8 cellular contexts compared by ENCODE assay signal in the genomic region with DNA sequence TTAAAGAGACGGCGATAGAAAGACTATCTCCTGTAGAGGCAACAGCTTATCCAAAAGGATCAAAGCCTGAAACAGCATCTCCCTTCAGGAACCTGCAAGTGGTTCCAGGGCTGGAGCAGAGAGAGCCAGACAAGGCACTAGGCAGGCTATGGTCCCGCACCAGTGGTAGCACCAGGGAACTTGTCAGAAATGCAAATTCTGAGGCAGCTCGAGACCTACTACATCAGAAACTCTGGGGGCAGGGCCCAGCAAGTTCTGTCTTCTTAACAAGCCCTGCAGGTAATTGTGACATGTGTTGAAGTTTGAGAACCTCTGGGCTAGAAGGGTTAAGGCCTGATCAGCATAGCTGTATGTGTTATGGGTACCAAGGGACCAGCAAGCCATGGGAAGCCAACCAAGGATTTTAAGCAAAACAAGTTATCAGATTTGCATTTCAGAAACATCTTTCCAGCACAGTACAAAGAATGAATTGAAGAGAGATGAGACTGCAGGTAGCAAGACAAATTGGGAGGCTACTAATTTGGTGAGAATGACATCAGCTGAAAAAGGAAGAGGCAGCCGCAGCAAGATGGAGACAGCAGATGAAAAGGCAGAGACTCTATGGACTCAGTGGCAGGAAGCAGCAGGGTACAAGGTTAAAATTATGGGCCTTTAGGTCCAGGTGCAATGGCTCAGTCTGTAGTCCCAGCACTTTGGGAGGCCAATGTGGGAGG.
DNase-seq lines count a peak whose midpoint lies in the region; ATAC-seq and TF ChIP-seq lines count a peak whose summit lies in the region.

No MANE protein-coding gene starts in this region.

- H3K9me3 Mint-ChIP-seq in activated naive CD4-positive, alpha-beta T cell treated with anti-CD3 and anti-CD28 coated beads, Interleukin-2, amount 50 U/mL, for 72 hours = no peaks in the 10 kb centered on the region
- peaks cover 3% of the 10 kb centered on the region for H3K9me3 Mint-ChIP-seq in activated naive CD4-positive, alpha-beta T cell treated with anti-CD3 and anti-CD28 coated beads, Interleukin-2, amount 10 ng/mL, durations not matched to agents 7 days and 5 days
- H3K9me3 Mint-ChIP-seq in T-helper 1 cell treated with Interleukin-12 subunit alpha and Interleukin-12 subunit beta and Interleukin-4 antibody, amounts not matched to agents 30 μg/mL and 1 μg/mL, for 36 hours = peaks cover 8% of the 10 kb centered on the region

- intact Hi-C loops in vagina (cut with DNase I) = no loop called here

- peak; percentile 14 to 30 for ATAC-seq in activated naive CD4-positive, alpha-beta T cell treated with anti-CD3 and anti-CD28 coated beads, Interleukin-2, amount 50 U/mL, for 72 hours
- ATAC-seq in HG02938 (IDR thresholded peaks at IDR 0.05; ENCODE audit: unreplicated experiment) = peak; percentile 97

- no peak for TF ChIP-seq POLR2A in vagina (IDR thresholded peaks at IDR 0.05)

- no peak for TF ChIP-seq CTCF in vagina (IDR thresholded peaks at IDR 0.05)

- peaks cover 0 to 15% of the 10 kb centered on the region in 2 donors for H3K36me3 Mint-ChIP-seq in activated naive CD4-positive, alpha-beta T cell treated with anti-CD3 and anti-CD28 coated beads, Interleukin-2, amount 50 U/mL, for 72 hours
- peaks cover 2% of the 10 kb centered on the region for H3K36me3 Mint-ChIP-seq in activated naive CD4-positive, alpha-beta T cell treated with anti-CD3 and anti-CD28 coated beads, Interleukin-2, amount 10 ng/mL, durations not matched to agents 7 days and 5 days
- H3K36me3 Mint-ChIP-seq in T-helper 1 cell treated with Interleukin-12 subunit alpha and Interleukin-12 subunit beta and Interleukin-4 antibody, amounts not matched to agents 30 μg/mL and 1 μg/mL, for 36 hours (ENCODE audit: low read depth) = peaks cover 11% of the 10 kb centered on the region

- peaks cover 66% of the 10 kb centered on the region for H3K4me1 ChIP-seq in vagina

- no peak overlapping the region for H3K4me3 ChIP-seq in vagina

- no peak for DNase-seq in activated naive CD4-positive, alpha-beta T cell treated with anti-CD3 and anti-CD28 coated beads, Interleukin-2, amount 50 U/mL, for 72 hours (ENCODE audit: low spot score in 2 of 2)
- DNase-seq in activated naive CD4-positive, alpha-beta T cell treated with anti-CD3 and anti-CD28 coated beads, Interleukin-2, amount 10 ng/mL, durations not matched to agents 7 days and 5 days = no peak
- DNase-seq in vagina (ENCODE audit: extremely low spot score in 2 of 2) = no peak
- no peak for DNase-seq in NCI-H2029 (lab: John Stamatoyannopoulos, UW)
- no peak for DNase-seq in NCI-H1930 (lab: John Stamatoyannopoulos, UW)
- DNase-seq in NCI-H748 treated with DMSO at 0.1 percent for 48 hours (lab: John Stamatoyannopoulos, UW) = no peak

- H3K27ac Mint-ChIP-seq in activated naive CD4-positive, alpha-beta T cell treated with anti-CD3 and anti-CD28 coated beads, Interleukin-2, amount 50 U/mL, for 72 hours = peak overlapping the region; percentile 0 to 62
- no peak overlapping the region for H3K27ac Mint-ChIP-seq in activated naive CD4-positive, alpha-beta T cell treated with anti-CD3 and anti-CD28 coated beads, Interleukin-2, amount 10 ng/mL, durations not matched to agents 7 days and 5 days
- H3K27ac Mint-ChIP-seq in T-helper 1 cell treated with Interleukin-12 subunit alpha and Interleukin-12 subunit beta and Interleukin-4 antibody, amounts not matched to agents 30 μg/mL and 1 μg/mL, for 36 hours = peak overlapping the region; percentile 65

- H3K27me3 ChIP-seq in vagina = no peaks in the 10 kb centered on the region

- peaks cover 17% of the 10 kb centered on the region for H3K4me1 Mint-ChIP-seq in activated naive CD4-positive, alpha-beta T cell treated with anti-CD3 and anti-CD28 coated beads, Interleukin-2, amount 10 ng/mL, durations not matched to agents 7 days and 5 days
- peaks cover 59% of the 10 kb centered on the region for H3K4me1 Mint-ChIP-seq in T-helper 1 cell treated with Interleukin-12 subunit alpha and Interleukin-12 subunit beta and Interleukin-4 antibody, amounts not matched to agents 30 μg/mL and 1 μg/mL, for 36 hours (ENCODE audit: low read depth)

- CTCF ChIA-PET in activated naive CD4-positive, alpha-beta T cell treated with anti-CD3 and anti-CD28 coated beads, Interleukin-2, amount 10 ng/mL, durations not matched to agents 7 days and 5 days (lab: Charles Lee) = interaction anchor here (1.4 kb wide), 1 partner anchor 13 kb away, joined by 3 read pairs; no protein-coding TSS in a partner anchor

- H3K27me3 Mint-ChIP-seq in activated naive CD4-positive, alpha-beta T cell treated with anti-CD3 and anti-CD28 coated beads, Interleukin-2, amount 10 ng/mL, durations not matched to agents 7 days and 5 days = no peaks in the 10 kb centered on the region
- no peaks in the 10 kb centered on the region for H3K27me3 Mint-ChIP-seq in T-helper 1 cell treated with Interleukin-12 subunit alpha and Interleukin-12 subunit beta and Interleukin-4 antibody, amounts not matched to agents 30 μg/mL and 1 μg/mL, for 36 hours (ENCODE audit: low read depth)

- peak overlapping the region; percentile 26 for H3K27ac ChIP-seq in vagina

- H3K4me3 Mint-ChIP-seq in activated naive CD4-positive, alpha-beta T cell treated with anti-CD3 and anti-CD28 coated beads, Interleukin-2, amount 10 ng/mL, durations not matched to agents 7 days and 5 days = no peak overlapping the region
- H3K4me3 Mint-ChIP-seq in T-helper 1 cell treated with Interleukin-12 subunit alpha and Interleukin-12 subunit beta and Interleukin-4 antibody, amounts not matched to agents 30 μg/mL and 1 μg/mL, for 36 hours = peak overlapping the region; percentile 8

- H3K36me3 ChIP-seq in vagina = no peaks in the 10 kb centered on the region

- no peaks in the 10 kb centered on the region for H3K9me3 ChIP-seq in vagina
